In genomic region chr6:44476849-44477248, GRCh38 we compare ENCODE assay signal across 24 cellular contexts.
DNase-seq lines count a peak whose midpoint lies in the region; ATAC-seq, FAIRE-seq and TF ChIP-seq lines count a peak whose summit lies in the region.
"Had no signal": no experiment of that assay in that cellular context is flagged by ENCODE, and none has a peak within 500 bp of the region (broad histone marks: within the 10 kb centered on the region; RNA-seq: fewer than 3 reads in every experiment).

No MANE protein-coding gene starts in this region.

- no peaks in the 10 kb centered on the region for H3K9me3 Mint-ChIP-seq in neural crest cell
- no peaks in the 10 kb centered on the region for H3K9me3 Mint-ChIP-seq in activated naive CD8-positive, alpha-beta T cell treated with anti-CD3 and anti-CD28 coated beads for 36 hours
- H3K9me3 Mint-ChIP-seq: CD14-positive monocyte; CD4-positive, alpha-beta T cell; CD8-positive, alpha-beta memory T cell had no signal

- H3K4me1 ChIP-seq in IMR-90 (ENCODE audit: control insufficient read depth, insufficient read depth, low read length) = peaks cover 2% of the 10 kb centered on the region; the same call in 1 of the 2 replicates
- peaks cover 3 to 13% (median 11%) of the 10 kb centered on the region in 4 experiments for H3K4me1 ChIP-seq in H1 (replicated peaks in 1 of 4; ENCODE audit: control insufficient read depth in 3 of 4, insufficient read depth in 4 of 4, low read length in 3 of 4)
- no peaks in the 10 kb centered on the region for H3K4me1 ChIP-seq in GM23248 (ENCODE audit: insufficient read depth)
- H3K4me1 ChIP-seq: BE2C had no signal

- H4K5ac ChIP-seq in IMR-90 (ENCODE audit: low read depth, low read length) (no peak overlapping the region), H1 (ENCODE audit: insufficient read length, low read depth, low read length) (no peak overlapping the region)

- TF ChIP-seq RAD21 in IMR-90 (IDR thresholded peaks at IDR 0.05; ENCODE audit: low read length) (no peak), H1 (IDR thresholded peaks at IDR 0.05 in 1 of 2, conservative IDR thresholded peaks at IDR 0.05 in 1 of 2; ENCODE audit: low read depth in 2 of 2, low read length in 2 of 2) (no peak)

- H3K4ac ChIP-seq in IMR-90 (ENCODE audit: low read depth, low read length) (no peak overlapping the region), H1 (replicated peaks; ENCODE audit: insufficient read length, low read depth, low read length) (no peak overlapping the region)

- no peak overlapping the region for H3K4me3 Mint-ChIP-seq in neural crest cell
- H3K4me3 Mint-ChIP-seq in activated naive CD8-positive, alpha-beta T cell treated with anti-CD3 and anti-CD28 coated beads for 36 hours = no peak overlapping the region
- H3K4me3 Mint-ChIP-seq: CD4-positive, alpha-beta T cell had no signal

- no peaks in the 10 kb centered on the region for H3K27me3 Mint-ChIP-seq in neural crest cell (ENCODE audit: low read depth)
- H3K27me3 Mint-ChIP-seq in activated naive CD8-positive, alpha-beta T cell treated with anti-CD3 and anti-CD28 coated beads for 36 hours = peaks cover 3% of the 10 kb centered on the region
- H3K27me3 Mint-ChIP-seq: CD4-positive, alpha-beta T cell had no signal

- H2AK5ac ChIP-seq in IMR-90 (ENCODE audit: low read depth, low read length) = 0 out of 2 replicates have a peak overlapping the region, but pooled peaks have one; percentile 37
- no peak overlapping the region for H2AK5ac ChIP-seq in H1 (ENCODE audit: low read depth, low read length)

- no peak overlapping the region for H2AK9ac ChIP-seq in IMR-90 (replicated peaks; ENCODE audit: low read depth, low read length, poor library complexity)

- H2BK12ac ChIP-seq in H1 (ENCODE audit: low read depth, low read length) = 0 out of 2 replicates have a peak overlapping the region, but pooled peaks have one; percentile 42

- H3F3A ChIP-seq in GM23248 (ENCODE audit: insufficient read depth) = no peaks in the 10 kb centered on the region

- WGBS in IMR-90 (ENCODE audit: extremely low coverage in 2 of 2, insufficient read length in 1 of 2), 2 experiments = 93% methylated on average over 3 of the region's 10 CpGs; no CpG with 5 or more reads in 1 of the 2 experiments
- 92% methylated on average over 10 of the region's 10 CpGs; no CpG with 5 or more reads in 1 of the 2 experiments for WGBS in H1 (ENCODE audit: extremely low coverage in 1 of 2, insufficient coverage in 1 of 2, insufficient read length in 1 of 2, insufficient replicate concordance in 2 of 2, low coverage in 1 of 2, low lambda C conversion rate in 2 of 2, missing lambda C conversion rate in 1 of 2), 2 experiments
- 92 to 95% methylated on average over 10 of the region's 10 CpGs for WGBS in GM23248 (ENCODE audit: low coverage in 1 of 2, low lambda C conversion rate in 2 of 2, missing lambda C conversion rate in 2 of 2), 2 experiments

- no peak overlapping the region for H3K27ac ChIP-seq in IMR-90 (ENCODE audit: insufficient read depth, low read length)
- H3K27ac ChIP-seq in H1 (ENCODE audit: low read depth, low read length) = no peak overlapping the region
- no peak overlapping the region for H3K27ac ChIP-seq in GM23248
- H3K27ac ChIP-seq: BLaER1 treated with 17β-estradiol and CSF1 and Interleukin-3, amounts not matched to agents 10 nM and 100 nM had no signal

- peaks cover 10% of the 10 kb centered on the region for H3K4me1 Mint-ChIP-seq in neural crest cell
- no peaks in the 10 kb centered on the region for H3K4me1 Mint-ChIP-seq in activated naive CD8-positive, alpha-beta T cell treated with anti-CD3 and anti-CD28 coated beads for 36 hours

- no peaks in the 10 kb centered on the region for H3K23me2 ChIP-seq in H1 (ENCODE audit: low read depth, low read length)

- H3K36me3 ChIP-seq in IMR-90 (ENCODE audit: control insufficient read depth, insufficient read depth, low read length) (no peaks in the 10 kb centered on the region), H1 (ENCODE audit: control insufficient read depth in 2 of 4, insufficient read depth in 4 of 4, low read length in 3 of 4) (no peaks in the 10 kb centered on the region), GM23248 (ENCODE audit: low read depth) (no peaks in the 10 kb centered on the region)
- H3K36me3 ChIP-seq: BE2C; BLaER1 treated with 17β-estradiol and CSF1 and Interleukin-3, amounts not matched to agents 10 nM and 100 nM had no signal

- H3K27me3 ChIP-seq in IMR-90 (ENCODE audit: control insufficient read depth, insufficient read depth, low read length) (peaks cover 45% of the 10 kb centered on the region), H1 (replicated peaks in 1 of 4; ENCODE audit: control insufficient read depth in 3 of 4, extremely low read depth in 1 of 4, insufficient read depth in 3 of 4, low read length in 3 of 4) (no peaks in the 10 kb centered on the region), GM23248 (replicated peaks; ENCODE audit: insufficient read depth) (no peaks in the 10 kb centered on the region)

- H3K9ac ChIP-seq in IMR-90 (ENCODE audit: low read depth, low read length) (no peak overlapping the region), H1 (replicated peaks in 1 of 4; ENCODE audit: extremely low read depth in 1 of 4, low read depth in 3 of 4, low read length in 3 of 4) (no peak overlapping the region), GM23248 (no peak overlapping the region)

- TF ChIP-seq POLR2A in IMR-90 (IDR thresholded peaks at IDR 0.05; ENCODE audit: low read depth, low read length) (no peak), H1 (IDR thresholded peaks at IDR 0.05; ENCODE audit: control extremely low read depth in 1 of 2, low read depth in 2 of 2, low read length in 2 of 2) (no peak)

- no peaks in the 10 kb centered on the region for H4K20me1 ChIP-seq in IMR-90 (ENCODE audit: insufficient read depth, low read length)
- no peaks in the 10 kb centered on the region for H4K20me1 ChIP-seq in H1 (replicated peaks in 1 of 2; ENCODE audit: control insufficient read depth in 1 of 2, insufficient read depth in 2 of 2, low read length in 2 of 2)
- no peaks in the 10 kb centered on the region for H4K20me1 ChIP-seq in GM23248 (ENCODE audit: insufficient read depth)
- H4K20me1 ChIP-seq: BLaER1 treated with 17β-estradiol and CSF1 and Interleukin-3, amounts not matched to agents 10 nM and 100 nM had no signal

- no peak overlapping the region for H3K18ac ChIP-seq in IMR-90 (ENCODE audit: low read depth, low read length)
- no peak overlapping the region for H3K18ac ChIP-seq in H1 (ENCODE audit: extremely low read depth, low read length)

- H2BK120ac ChIP-seq in IMR-90 (ENCODE audit: low read depth, low read length) = no peak overlapping the region
- H2BK120ac ChIP-seq in H1 (replicated peaks; ENCODE audit: low read depth, low read length) = no peak overlapping the region

- no peak overlapping the region for H3K4me3 ChIP-seq in IMR-90 (ENCODE audit: insufficient read depth, low read depth, low read length)
- no peak overlapping the region for H3K4me3 ChIP-seq in H1 (ENCODE audit: extremely low read depth in 1 of 4, insufficient read depth in 2 of 4, low read depth in 3 of 4, low read length in 4 of 4)
- no peak overlapping the region for H3K4me3 ChIP-seq in GM23248
- H3K4me3 ChIP-seq: A549; BLaER1 treated with 17β-estradiol and CSF1 and Interleukin-3, amounts not matched to agents 10 nM and 100 nM; GM12878 had no signal

- H3K9me2 ChIP-seq in GM23248 (ENCODE audit: insufficient read depth) = no peaks in the 10 kb centered on the region

- no peak overlapping the region for H2AFZ ChIP-seq in IMR-90 (replicated peaks; ENCODE audit: low read length, poor library complexity)
- no peak overlapping the region for H2AFZ ChIP-seq in H1 (ENCODE audit: low read length)
- no peak overlapping the region for H2AFZ ChIP-seq in GM23248

- H2BK5ac ChIP-seq in IMR-90 (ENCODE audit: low read depth, low read length, poor library complexity, severe bottlenecking) (no peak overlapping the region), H1 (ENCODE audit: low read depth, low read length) (no peak overlapping the region; the same call in 1 of the 2 replicates)

- DNase-seq in IMR-90 (no peak), H1 (ENCODE audit: low read depth in 1 of 2, low spot score in 2 of 2) (no peak), neural crest cell (ENCODE audit: low read depth, low spot score) (no peak), amniotic stem cell (lab: John Stamatoyannopoulos, UW) (no peak), GM23248 (no peak)
- no peak for DNase-seq in activated naive CD8-positive, alpha-beta T cell treated with anti-CD3 and anti-CD28 coated beads for 36 hours
- DNase-seq: 8988T; ACHN; AML-193; BE2C; CD4-positive, alpha-beta T cell; CD8-positive, alpha-beta memory T cell; DMS 273 treated with DMSO at 0.1 percent for 48 hours; DMS79; EL; GDM1; GOT3; H7; HCEC 1CT had no signal

- in situ Hi-C loops in IMR-90 (cut with MboI; ENCODE audit: low sequenced_read_pairs) (loop anchor here (10.0 to 25.0 kb wide), 2 partner anchors 168 to 1235 kb away; no protein-coding TSS in a partner anchor), GM23248 (cut with MboI) (loop anchor here (25.0 kb wide), 2 partner anchors 1235 to 1435 kb away; no protein-coding TSS in a partner anchor)

- no peak for FAIRE-seq in H1 (lab: Jason Lieb, UNC)
- FAIRE-seq: A549, D721Med, GM12878 had no signal

- POLR2A ChIA-PET in IMR-90 (lab: Charles Lee; ENCODE audit: unreplicated experiment) (no interaction called here), H1 (lab: Charles Lee; ENCODE audit: partially characterized antibody) (interaction anchor here (1.1 kb wide), 1 partner anchor 901 kb away, joined by 3 read pairs; the partner anchor contains the start of gene SUPT3H)

- no peaks in the 10 kb centered on the region for H3K79me2 ChIP-seq in H1 (ENCODE audit: control insufficient read depth in 1 of 2, insufficient read depth in 2 of 2, low read length in 2 of 2)
- no peaks in the 10 kb centered on the region for H3K79me2 ChIP-seq in GM23248 (ENCODE audit: insufficient read depth)

- no TSS peak for BruUV-seq in IMR-90 (replicated peaks; lab: Mats Ljungman, UMichigan)

- H3K4me2 ChIP-seq in IMR-90 (ENCODE audit: low read depth, low read length) (no peak overlapping the region), H1 (ENCODE audit: insufficient read depth in 1 of 2, low read depth in 2 of 2, low read length in 2 of 2) (no peak overlapping the region), GM23248 (ENCODE audit: unreplicated experiment) (no peak overlapping the region)
- H3K4me2 ChIP-seq: A549 had no signal

- H4K8ac ChIP-seq in IMR-90 (ENCODE audit: low read depth in 2 of 2, low read length in 2 of 2) (no peak overlapping the region), H1 (ENCODE audit: extremely low read depth, insufficient read depth, low read length) (no peak overlapping the region; the same call in 1 of the 2 replicates)

- no peak overlapping the region for H4K91ac ChIP-seq in IMR-90 (ENCODE audit: insufficient read depth, low read depth, low read length)
- H4K91ac ChIP-seq in H1 (replicated peaks; ENCODE audit: insufficient read length, low read length) = no peak overlapping the region

- H3K9me1 ChIP-seq in IMR-90 (ENCODE audit: insufficient read depth, low read length) = no peaks in the 10 kb centered on the region

- H3K79me1 ChIP-seq in IMR-90 (ENCODE audit: low read depth in 1 of 2, low read length in 2 of 2) (no peaks in the 10 kb centered on the region), H1 (ENCODE audit: low read depth, low read length) (no peaks in the 10 kb centered on the region)

- H3K56ac ChIP-seq in IMR-90 (ENCODE audit: extremely low read depth, insufficient read depth, low read length) = no peak overlapping the region
- no peak overlapping the region for H3K56ac ChIP-seq in H1 (replicated peaks; ENCODE audit: insufficient read length, low read depth, low read length)

- H2BK15ac ChIP-seq in IMR-90 (ENCODE audit: low read depth, low read length) = no peak overlapping the region
- no peak overlapping the region for H2BK15ac ChIP-seq in H1 (ENCODE audit: low read length)

- CTCF ChIA-PET in IMR-90 (lab: Yijun Ruan, JAX) = interaction anchor here (1.6 to 1.7 kb wide), 3 partner anchors 136 to 176 kb away, joined by 6 to 10 read pairs (median 9); no protein-coding TSS in a partner anchor
- CTCF ChIA-PET in H1 (lab: Charles Lee; ENCODE audit: partially characterized antibody) = interaction anchor here (0.5 to 12.1 kb wide), 17 partner anchors 9 to 1366 kb away, joined by 3 to 135 read pairs (median 7); no protein-coding TSS in a partner anchor

- H3K36me3 Mint-ChIP-seq in neural crest cell (ENCODE audit: low read depth) = no peaks in the 10 kb centered on the region
- no peaks in the 10 kb centered on the region for H3K36me3 Mint-ChIP-seq in activated naive CD8-positive, alpha-beta T cell treated with anti-CD3 and anti-CD28 coated beads for 36 hours
- H3K36me3 Mint-ChIP-seq: CD14-positive monocyte; CD8-positive, alpha-beta memory T cell had no signal

- H3K23ac ChIP-seq in IMR-90 (ENCODE audit: low read depth, low read length) = no peak overlapping the region
- H3K23ac ChIP-seq in H1 (ENCODE audit: insufficient read length) = no peak overlapping the region

- TF ChIP-seq CTCF in IMR-90 (conservative IDR thresholded peaks at IDR 0.05; ENCODE audit: low read depth, low read length) = no peak
- TF ChIP-seq CTCF in H1 (IDR thresholded peaks at IDR 0.05; ENCODE audit: control extremely low read depth in 1 of 3, insufficient read depth in 1 of 3, low read depth in 1 of 3, low read length in 3 of 3) = no peak
- TF ChIP-seq CTCF in neural crest cell (conservative IDR thresholded peaks at IDR 0.05) = no peak

- intact Hi-C loops in IMR-90 (cut with micrococcal nuclease) = loop anchor here (5.0 kb wide), 4 partner anchors 115 to 900 kb away; partner anchors contain the start of gene SUPT3H

- H2BK20ac ChIP-seq in IMR-90 (ENCODE audit: low read depth, low read length) = no peak overlapping the region
- H2BK20ac ChIP-seq in H1 (ENCODE audit: low read length) = no peak overlapping the region

- dilution Hi-C loops in IMR-90 (cut with HindIII; ENCODE audit: low sequenced_read_pairs, unreplicated experiment) = no loop called here

- peak overlapping the region; percentile 43 for H3K27ac Mint-ChIP-seq in neural crest cell (ENCODE audit: unreplicated experiment)
- H3K27ac Mint-ChIP-seq in activated naive CD8-positive, alpha-beta T cell treated with anti-CD3 and anti-CD28 coated beads for 36 hours = no peak overlapping the region
- H3K27ac Mint-ChIP-seq: CD14-positive monocyte; CD4-positive, alpha-beta T cell; CD8-positive, alpha-beta memory T cell had no signal

- H3K14ac ChIP-seq in IMR-90 (replicated peaks; ENCODE audit: low read depth, low read length) (no peak overlapping the region), H1 (ENCODE audit: insufficient read length) (no peak overlapping the region)

- no peaks in the 10 kb centered on the region for H3K9me3 ChIP-seq in IMR-90 (ENCODE audit: control insufficient read depth, insufficient read depth, low read length)
- H3K9me3 ChIP-seq in H1 (ENCODE audit: insufficient read depth in 2 of 2, low read depth in 1 of 2, low read length in 1 of 2) = no peaks in the 10 kb centered on the region
- H3K9me3 ChIP-seq in GM23248 (ENCODE audit: low read depth) = no peaks in the 10 kb centered on the region
- H3K9me3 ChIP-seq: A549; BE2C; BLaER1 treated with 17β-estradiol and CSF1 and Interleukin-3, amounts not matched to agents 10 nM and 100 nM had no signal

- no peak for ATAC-seq in IMR-90 (ENCODE audit: low read depth)
- ATAC-seq: GM12878 had no signal

- no peak for TF ChIP-seq EP300 in H1 (IDR thresholded peaks at IDR 0.05; ENCODE audit: borderline replicate concordance in 1 of 2, low read depth in 2 of 2, low read length in 2 of 2)
